In genomic region chr1:172443666-172444453, GRCh38 we compare ENCODE assay signal across 8 cellular contexts. TPM values are rescaled to one million over a fixed set of nuclear protein-coding genes. Genes with fewer than 3 reads are reported as not detected.
DNase-seq lines count a peak whose midpoint lies in the region; ATAC-seq and TF ChIP-seq lines count a peak whose summit lies in the region.

PIGC (minus strand) TSS chr1:172444069; CDS start chr1:172442622, 1,447 bp downstream.

- H3K9ac ChIP-seq in IMR-90 (ENCODE audit: low read depth, low read length) = peak within 1 kb of the TSS; percentile 86

- peak within 1 kb of the TSS; percentile 44 for H2BK120ac ChIP-seq in IMR-90 (ENCODE audit: low read depth, low read length)

- BruUV-seq in IMR-90 (replicated peaks; lab: Mats Ljungman, UMichigan) = TSS peak; percentile 72
- TSS peak; percentile 76 for BruUV-seq in OCI-LY7 (replicated peaks; lab: Mats Ljungman, UMichigan)

- H4K20me1 ChIP-seq in IMR-90 (ENCODE audit: insufficient read depth, low read length) = no peaks in the 10 kb centered on the region
- H4K20me1 ChIP-seq in OCI-LY7 (ENCODE audit: insufficient read depth, low read length) = peaks cover 5% of the 10 kb centered on the region; the same call in 1 of the 2 replicates

- H3K4me3 ChIP-seq in IMR-90 (ENCODE audit: insufficient read depth, low read depth, low read length) (peak within 1 kb of the TSS; percentile 90), OCI-LY7 (ENCODE audit: low read depth, low read length, poor library complexity, severe bottlenecking) (peak within 1 kb of the TSS; percentile 86), epithelial cell of proximal tubule (ENCODE audit: low read depth, low read length) (peak within 1 kb of the TSS; percentile 86)

- H3K27me3 ChIP-seq in IMR-90 (ENCODE audit: control insufficient read depth, insufficient read depth, low read length) = no peaks in the 10 kb centered on the region

- peak within 1 kb of the TSS; percentile 33 to 92; a peak in 3 of 4 replicates for H4K8ac ChIP-seq in IMR-90 (ENCODE audit: low read depth in 2 of 2, low read length in 2 of 2)

- no peak for TF ChIP-seq POLR2A in IMR-90 (IDR thresholded peaks at IDR 0.05; ENCODE audit: low read depth, low read length)

- H3K4me2 ChIP-seq in IMR-90 (ENCODE audit: low read depth, low read length) (peak within 1 kb of the TSS; percentile 97), OCI-LY7 (ENCODE audit: low read length) (peak within 1 kb of the TSS; percentile 82)

- in situ Hi-C loops in IMR-90 (cut with MboI; ENCODE audit: low sequenced_read_pairs) = no loop called here

- H3K14ac ChIP-seq in IMR-90 (replicated peaks; ENCODE audit: low read depth, low read length) = peak within 1 kb of the TSS; percentile 73

- peak; percentile 75 for TF ChIP-seq RAD21 in IMR-90 (IDR thresholded peaks at IDR 0.05; ENCODE audit: low read length)

- peaks cover 4% of the 10 kb centered on the region for H3K4me1 ChIP-seq in IMR-90 (ENCODE audit: control insufficient read depth, insufficient read depth, low read length)
- H3K4me1 ChIP-seq in OCI-LY7 (ENCODE audit: insufficient read depth, low read length, poor library complexity, severe bottlenecking) = peaks cover 8% of the 10 kb centered on the region

- H3K27ac ChIP-seq in IMR-90 (ENCODE audit: insufficient read depth, low read length) = peak within 1 kb of the TSS; percentile 84
- H3K27ac ChIP-seq in OCI-LY7 (ENCODE audit: low read depth, low read length, poor library complexity, severe bottlenecking) = peak within 1 kb of the TSS; percentile 21

- peaks cover 15% of the 10 kb centered on the region for H3K9me1 ChIP-seq in IMR-90 (ENCODE audit: insufficient read depth, low read length)

- peaks cover 11% of the 10 kb centered on the region; the same call in 1 of the 2 replicates for H3K79me2 ChIP-seq in OCI-LY7 (ENCODE audit: insufficient read depth, low read depth, low read length)

- peak within 1 kb of the TSS; percentile 73 for H2BK5ac ChIP-seq in IMR-90 (ENCODE audit: low read depth, low read length, poor library complexity, severe bottlenecking)

- DNase-seq in DMS114 treated with DMSO at 0.1 percent for 48 hours (lab: John Stamatoyannopoulos, UW; ENCODE audit: unreplicated experiment) = peak; percentile 90
- peak; percentile 79 for DNase-seq in IMR-90
- DNase-seq in OCI-LY7 (ENCODE audit: low spot score) = peak; percentile 92
- DNase-seq in activated T-cell treated with anti-CD3 and anti-CD28 coated beads for 1 hour (ENCODE audit: low read depth) = peak; percentile 89
- DNase-seq in epithelial cell of proximal tubule (ENCODE audit: low read depth) = no peak
- DNase-seq in mucosa of gallbladder (ENCODE audit: low spot score) = peak; percentile 90
- DNase-seq in stimulated activated CD8-positive, alpha-beta memory T cell treated with anti-CD3 and anti-CD28 coated beads, Interleukin-4, amount 100 ng/mL, for 4 hours (ENCODE audit: low read depth in 2 of 2, low spot score in 1 of 2) = peak; percentile 81 to 82

- no peaks in the 10 kb centered on the region for H3K9me3 ChIP-seq in IMR-90 (ENCODE audit: control insufficient read depth, insufficient read depth, low read length)
- no peaks in the 10 kb centered on the region for H3K9me3 ChIP-seq in OCI-LY7 (ENCODE audit: low read length)

- peak within 1 kb of the TSS; percentile 65 for H4K91ac ChIP-seq in IMR-90 (ENCODE audit: insufficient read depth, low read depth, low read length)

- H3K9me2 ChIP-seq in OCI-LY7 (ENCODE audit: insufficient read depth, low read length) = no peaks in the 10 kb centered on the region

- intact Hi-C loops in IMR-90 (cut with micrococcal nuclease) = loop anchor here (1.0 to 5.0 kb wide), 4 partner anchors 45 to 442 kb away; no protein-coding TSS in a partner anchor
- intact Hi-C loops in OCI-LY7 (cut with micrococcal nuclease; ENCODE audit: unreplicated experiment) = loop anchor here (5.0 kb wide), 1 partner anchor 442 kb away; no protein-coding TSS in a partner anchor

- H4K5ac ChIP-seq in IMR-90 (ENCODE audit: low read depth, low read length) = peak within 1 kb of the TSS; percentile 83

- CTCF ChIA-PET in IMR-90 (lab: Yijun Ruan, JAX) = interaction anchor here (0.5 to 1.5 kb wide), 4 partner anchors 191 to 441 kb away, joined by 3 to 5 read pairs (median 4); no protein-coding TSS in a partner anchor
- CTCF ChIA-PET in OCI-LY7 (lab: Charles Lee; ENCODE audit: unreplicated experiment) = no interaction called here

- H2BK15ac ChIP-seq in IMR-90 (ENCODE audit: low read depth, low read length) = no peak within 1 kb of the TSS; the same call in 2 of the 3 replicates

- H2AK5ac ChIP-seq in IMR-90 (ENCODE audit: low read depth, low read length) = no peak within 1 kb of the TSS

- peak within 1 kb of the TSS; percentile 97 for H2AFZ ChIP-seq in IMR-90 (replicated peaks; ENCODE audit: low read length, poor library complexity)
- peak within 1 kb of the TSS; percentile 75 for H2AFZ ChIP-seq in OCI-LY7 (ENCODE audit: low read length)

- peak within 1 kb of the TSS; percentile 32; the same call in 1 of the 2 replicates for H2BK20ac ChIP-seq in IMR-90 (ENCODE audit: low read depth, low read length)

- POLR2A ChIA-PET in IMR-90 (lab: Charles Lee; ENCODE audit: unreplicated experiment) = interaction anchor here (0.7 kb wide), 1 partner anchor 68 kb away, joined by 3 read pairs; no protein-coding TSS in a partner anchor
- POLR2A ChIA-PET in OCI-LY7 (lab: Charles Lee) = interaction anchor here (0.7 to 1.3 kb wide), 7 partner anchors 10 to 1778 kb away, joined by 3 to 5 read pairs (median 3); no protein-coding TSS in a partner anchor

- ATAC-seq in GM21526 (IDR thresholded peaks at IDR 0.05; ENCODE audit: low FRiP score, unreplicated experiment) (peak; percentile 99), IMR-90 (ENCODE audit: low read depth) (peak; percentile 99)

- WGBS in IMR-90 (ENCODE audit: extremely low coverage in 2 of 2, insufficient read length in 1 of 2), 2 experiments = 12% methylated on average over 5 of the region's 43 CpGs; no CpG with 5 or more reads in 1 of the 2 experiments

- peak within 1 kb of the TSS; percentile 63; the same call in 1 of the 2 replicates for H3K56ac ChIP-seq in IMR-90 (ENCODE audit: extremely low read depth, insufficient read depth, low read length)

- H3K23ac ChIP-seq in IMR-90 (ENCODE audit: low read depth, low read length) = peak within 1 kb of the TSS; percentile 78; the same call in 1 of the 2 replicates

- H3K18ac ChIP-seq in IMR-90 (ENCODE audit: low read depth, low read length) = peak within 1 kb of the TSS; percentile 27; the same call in 1 of the 2 replicates

- H3K79me1 ChIP-seq in IMR-90 (ENCODE audit: low read depth in 1 of 2, low read length in 2 of 2) = peaks cover 26 to 41% of the 10 kb centered on the region in 2 experiments

- peak within 1 kb of the TSS; percentile 80 for H3K4ac ChIP-seq in IMR-90 (ENCODE audit: low read depth, low read length)

- H3K36me3 ChIP-seq in IMR-90 (ENCODE audit: control insufficient read depth, insufficient read depth, low read length) = peaks cover 5% of the 10 kb centered on the region
- H3K36me3 ChIP-seq in OCI-LY7 (ENCODE audit: insufficient read depth, low read length) = peaks cover 15% of the 10 kb centered on the region

- TF ChIP-seq CTCF in IMR-90 (conservative IDR thresholded peaks at IDR 0.05; ENCODE audit: low read depth, low read length) (peak; percentile 87), OCI-LY7 (conservative IDR thresholded peaks at IDR 0.05; ENCODE audit: low read length) (peak; percentile 86), epithelial cell of proximal tubule (conservative IDR thresholded peaks at IDR 0.05; ENCODE audit: low read depth, low read length) (peak; percentile 88)

- peak within 1 kb of the TSS; percentile 79 for H2AK9ac ChIP-seq in IMR-90 (replicated peaks; ENCODE audit: low read depth, low read length, poor library complexity)

- dilution Hi-C loops in IMR-90 (cut with HindIII; ENCODE audit: low sequenced_read_pairs, unreplicated experiment) = no loop called here

TF ChIP-seq in IMR-90, 13 proteins besides CTCF, POLR2A, EP300 and RAD21 (continues in another document):
- TF ChIP-seq MAZ (IDR thresholded peaks at IDR 0.05; ENCODE audit: borderline replicate concordance, low read depth, low read length) (peak; percentile 39; the same call in 1 of the 2 replicates), RCOR1 (IDR thresholded peaks at IDR 0.05; ENCODE audit: insufficient replicate concordance, low read length) (no peak), MAFK (IDR thresholded peaks at IDR 0.05; ENCODE audit: low read depth, low read length) (no peak; the same call in 1 of the 2 replicates), CHD1 (IDR thresholded peaks at IDR 0.05; ENCODE audit: low read depth, low read length) (no peak), FOS (IDR thresholded peaks at IDR 0.05; ENCODE audit: low read depth, low read length) (no peak), NFE2L2 (IDR thresholded peaks at IDR 0.05; ENCODE audit: low read depth, low read length) (no peak), RFX5 (IDR thresholded peaks at IDR 0.05; ENCODE audit: low read depth, low read length) (no peak), MXI1 (IDR thresholded peaks at IDR 0.05; ENCODE audit: borderline replicate concordance, low read depth, low read length) (0 out of 2 replicates have a peak, but pooled peaks have one; percentile 32), USF2 (IDR thresholded peaks at IDR 0.05; ENCODE audit: low read depth, low read length) (no peak), CEBPB (IDR thresholded peaks at IDR 0.05; ENCODE audit: low read depth, low read length) (no peak), BHLHE40 (IDR thresholded peaks at IDR 0.05; ENCODE audit: low read depth, low read length) (no peak), SMC3 (IDR thresholded peaks at IDR 0.05; ENCODE audit: low read depth, low read length) (peak; percentile 79)

RNA-seq across cellular contexts. Expression of gene PIGC, which starts in this region (rescaled TPM):
- total RNA-seq in IMR-90 (2012; rRNA removed) (14.9 and 19.4 TPM in 2 replicates), OCI-LY7 (2022) (17.1 and 18.4 TPM in 2 replicates), epithelial cell of proximal tubule (20.9 and 27.1 TPM in 2 replicates), mucosa of gallbladder (36.3 TPM)
- polyA plus RNA-seq in IMR-90 (2012; rRNA removed) = 13.2 and 15.8 TPM in 2 replicates
- polyA plus RNA-seq in IMR-90 (2012; cell fraction: cytosol; rRNA removed) = 7.2 and 7.7 TPM in 2 replicates
- 2.6 and 13.4 TPM in 2 replicates for polyA plus RNA-seq in IMR-90 (2012; cell fraction: nucleus; rRNA removed; ENCODE audit: low replicate concordance)
- total RNA-seq in OCI-LY7 (2014; rRNA removed; shearing (Covaris generic)) = 14.7 and 15.4 TPM in 2 replicates
